Comparison of ENCODE assay signal across 1 cellular context in the genomic region with DNA sequence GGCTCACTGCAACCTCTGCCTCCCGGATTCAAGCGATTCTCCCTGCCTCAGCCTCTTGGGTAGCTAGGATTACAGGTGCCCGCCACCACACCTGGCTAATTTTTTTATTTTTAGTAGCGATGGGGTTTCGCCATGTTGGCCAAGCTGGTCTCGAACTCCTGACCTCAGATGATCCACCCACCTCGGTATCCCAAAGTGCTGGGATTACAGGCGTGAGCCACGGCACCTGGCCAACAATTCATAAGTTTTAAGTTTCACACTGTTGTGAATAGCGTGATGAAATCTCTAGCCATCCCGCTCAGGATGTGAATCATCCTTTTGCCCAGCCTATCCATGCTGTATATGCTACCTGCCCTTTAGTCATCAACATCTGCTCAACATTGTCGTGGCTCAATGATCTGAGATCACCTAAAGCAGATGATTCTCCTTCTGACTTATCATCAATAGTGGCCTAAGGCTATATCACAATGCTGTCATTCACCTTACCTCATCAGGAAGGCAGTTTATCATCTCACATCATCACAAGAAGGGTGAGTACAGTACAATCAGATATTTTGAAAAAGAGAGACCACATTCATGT.
TF ChIP-seq lines count a peak whose summit lies in the region.

No MANE protein-coding gene starts in this region.

TF ChIP-seq in HepG2, 621 proteins besides CTCF, POLR2A, EP300 and RAD21 (continued from another document):
- TF ChIP-seq ZNF460 (CRISPR knock-in tag; IDR thresholded peaks at IDR 0.05; ENCODE audit: borderline replicate concordance), result peak; percentile 36; the same call in 1 of the 2 replicates
